In the genomic region with DNA sequence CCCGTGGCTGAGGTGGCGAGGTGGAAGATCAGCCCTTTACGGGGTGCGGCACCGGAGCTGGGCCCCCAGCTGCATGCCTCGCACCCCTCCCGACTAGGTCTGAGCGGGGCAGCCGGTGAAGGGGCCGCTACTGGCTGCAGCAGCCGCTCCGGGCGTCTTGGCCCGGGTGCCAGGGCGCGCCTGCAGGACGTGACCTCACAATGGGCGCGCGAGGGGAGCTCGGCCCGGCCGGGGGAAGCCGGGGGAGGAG, we compare ENCODE assay signal across 8 cellular contexts. TPM values are rescaled to one million over a fixed set of nuclear protein-coding genes. Genes with fewer than 3 reads are reported as not detected.
DNase-seq lines count a peak whose midpoint lies in the region; ATAC-seq and TF ChIP-seq lines count a peak whose summit lies in the region.

No MANE protein-coding gene starts in this region.

- H3K36me3 Mint-ChIP-seq in endodermal cell (ENCODE audit: low read depth), result peaks cover 30% of the 10 kb centered on the region

- TF ChIP-seq CTCF in Panc1 (IDR thresholded peaks at IDR 0.05) (no peak), endodermal cell (conservative IDR thresholded peaks at IDR 0.05) (no peak)

- H3K18ac ChIP-seq in neuronal stem cell (ENCODE audit: low read length), result peak overlapping the region; percentile 35

- POLR2A ChIA-PET in Panc1 (lab: Charles Lee), result interaction anchor here (0.6 kb wide), 1 partner anchor 11 kb away, joined by 3 read pairs; no protein-coding TSS in a partner anchor

- H3K9me3 ChIP-seq in Panc1 (ENCODE audit: control insufficient read depth, insufficient read depth, low read depth, low read length) (no peaks in the 10 kb centered on the region), endodermal cell (ENCODE audit: control insufficient read depth, low read length) (no peaks in the 10 kb centered on the region), neuronal stem cell (replicated peaks in 1 of 2; ENCODE audit: control insufficient read depth in 2 of 2, insufficient read depth in 1 of 2, low read depth in 1 of 2, low read length in 2 of 2) (no peaks in the 10 kb centered on the region)

- H3K9me3 Mint-ChIP-seq in endodermal cell, result no peaks in the 10 kb centered on the region

- peak overlapping the region; percentile 58 for H3K4ac ChIP-seq in neuronal stem cell (ENCODE audit: low read length)

- H3K27me3 Mint-ChIP-seq in endodermal cell (ENCODE audit: insufficient read depth), result no peaks in the 10 kb centered on the region

- ATAC-seq in GM21526 (IDR thresholded peaks at IDR 0.05; ENCODE audit: low FRiP score, unreplicated experiment), result peak; percentile 25
- ATAC-seq in Panc1, result no peak; the same call in 1 of the 2 replicates

- H3K36me3 ChIP-seq in Panc1 (ENCODE audit: control insufficient read depth, insufficient read depth, low read length), result peaks cover 25% of the 10 kb centered on the region
- peaks cover 38% of the 10 kb centered on the region for H3K36me3 ChIP-seq in endodermal cell (ENCODE audit: control insufficient read depth, insufficient read depth, low read length)
- peaks cover 8 to 46% of the 10 kb centered on the region in 2 donors for H3K36me3 ChIP-seq in neuronal stem cell (replicated peaks in 1 of 2; ENCODE audit: control insufficient read depth in 2 of 2, insufficient read depth in 2 of 2, low read length in 2 of 2)

- H3K4me3 Mint-ChIP-seq in endodermal cell, result peak overlapping the region; percentile 81

- H2AK5ac ChIP-seq in neuronal stem cell (ENCODE audit: low read depth, low read length), result peak overlapping the region; percentile 97

- H3K4me1 ChIP-seq in Panc1 (ENCODE audit: control insufficient read depth, insufficient read depth, low read length), result peaks cover 38% of the 10 kb centered on the region
- H3K4me1 ChIP-seq in endodermal cell (ENCODE audit: control insufficient read depth, insufficient read depth, low read length), result no peaks in the 10 kb centered on the region
- H3K4me1 ChIP-seq in neuronal stem cell (ENCODE audit: control insufficient read depth in 2 of 2, insufficient read depth in 1 of 2, low read depth in 1 of 2, low read length in 2 of 2), result peaks cover 8 to 14% of the 10 kb centered on the region in 2 donors

- no TSS peak for BruUV-seq in Panc1 (replicated peaks; lab: Mats Ljungman, UMichigan)

- DNase-seq in AG08396 (ENCODE audit: low spot score) (peak; percentile 70), Panc1 (ENCODE audit: low read depth, low spot score) (no peak), endodermal cell (no peak), neuronal stem cell (ENCODE audit: low spot score) (no peak), NCI-H2107 treated with DMSO at 0.1 percent for 48 hours (lab: John Stamatoyannopoulos, UW; ENCODE audit: unreplicated experiment) (no peak), SIG-M5 (lab: John Stamatoyannopoulos, UW) (no peak), middle frontal gyrus (ENCODE audit: extremely low spot score, low spot score) (no peak)

- H3K9ac ChIP-seq in endodermal cell (ENCODE audit: extremely low read depth, low read length, poor library complexity, severe bottlenecking) (peak overlapping the region; percentile 90), neuronal stem cell (ENCODE audit: low read depth, low read length, poor library complexity) (peak overlapping the region; percentile 98)

- no peak overlapping the region for H2BK15ac ChIP-seq in neuronal stem cell (ENCODE audit: low read length)

- peak overlapping the region; percentile 85 for H3K23ac ChIP-seq in neuronal stem cell (ENCODE audit: low read depth, low read length, poor library complexity)

- peak overlapping the region; percentile 88 for H3K4me2 ChIP-seq in neuronal stem cell (ENCODE audit: insufficient read depth, low read length, poor library complexity, severe bottlenecking)

- intact Hi-C loops in Panc1 (cut with micrococcal nuclease; ENCODE audit: unreplicated experiment), result no loop called here

- peaks cover 17% of the 10 kb centered on the region for H3K79me1 ChIP-seq in neuronal stem cell (ENCODE audit: low read depth, low read length)

- H3K4me3 ChIP-seq in Panc1 (ENCODE audit: low read depth in 2 of 2, low read length in 2 of 2) (peak overlapping the region; percentile 89 to 97), endodermal cell (ENCODE audit: low read length) (peak overlapping the region; percentile 99), neuronal stem cell (ENCODE audit: low read length in 2 of 2) (peak overlapping the region; percentile 97 to 100)

- H2BK5ac ChIP-seq in neuronal stem cell (ENCODE audit: low read length), result peak overlapping the region; percentile 82

- H3K27ac Mint-ChIP-seq in endodermal cell, result peak overlapping the region; percentile 92

- CTCF ChIA-PET in Panc1 (lab: Charles Lee), result no interaction called here

- H3K14ac ChIP-seq in neuronal stem cell (ENCODE audit: low read length), result peak overlapping the region; percentile 84

- H3K27ac ChIP-seq in Panc1 (ENCODE audit: low read length) (peak overlapping the region; percentile 85), endodermal cell (ENCODE audit: low read depth, low read length) (peak overlapping the region; percentile 96), neuronal stem cell (replicated peaks; ENCODE audit: low read length) (peak overlapping the region; percentile 97)

- peak overlapping the region; percentile 95 for H2AFZ ChIP-seq in neuronal stem cell (ENCODE audit: low read length)

- no peak overlapping the region for H4K91ac ChIP-seq in neuronal stem cell (ENCODE audit: low read depth, low read length, poor library complexity)

- H3K27me3 ChIP-seq in Panc1 (ENCODE audit: control insufficient read depth, insufficient read depth, low read length), result no peaks in the 10 kb centered on the region
- H3K27me3 ChIP-seq in endodermal cell (ENCODE audit: control insufficient read depth, insufficient read depth, low read length, poor library complexity, severe bottlenecking), result no peaks in the 10 kb centered on the region
- H3K27me3 ChIP-seq in neuronal stem cell (ENCODE audit: control insufficient read depth in 3 of 3, insufficient read depth in 3 of 3, low read depth in 1 of 3, low read length in 3 of 3), result no peaks in the 10 kb centered on the region

- in situ Hi-C loops in Panc1 (cut with HindIII; ENCODE audit: low pct_unique_long_range_greater_than_20kb, low sequenced_read_pairs), result no loop called here

- 0% methylated on average over 18 to 24 of the region's 24 CpGs for WGBS in endodermal cell (ENCODE audit: insufficient coverage in 1 of 2, insufficient read length in 1 of 2), 2 experiments
- no CpG with 5 or more reads among the region's 24 CpGs for WGBS in neuronal stem cell (ENCODE audit: extremely low coverage in 2 of 2, insufficient read length in 2 of 2, insufficient replicate concordance in 1 of 2), 2 donors

- H2BK120ac ChIP-seq in neuronal stem cell (ENCODE audit: low read depth, low read length), result no peak overlapping the region

- peaks cover 14% of the 10 kb centered on the region for H3K4me1 Mint-ChIP-seq in endodermal cell

- H2BK12ac ChIP-seq in neuronal stem cell (ENCODE audit: low read length), result no peak overlapping the region

- H4K8ac ChIP-seq in neuronal stem cell (ENCODE audit: low read depth, low read length), result no peak overlapping the region

RNA-seq across cellular contexts. Expression of a gene that starts 0.4 kb away (rescaled TPM):
- total RNA-seq in Panc1 (2021; ENCODE audit: unreplicated experiment), result 22.5 TPM
- 9.1 TPM for polyA plus RNA-seq in Panc1 (2012; ENCODE audit: insufficient read length)
- 10 to 100 TPM; 27.6 to 28.1 TPM for total RNA-seq in endodermal cell
- polyA plus RNA-seq in endodermal cell (2013, experiment 1 of 2), result 20.2 TPM
- polyA plus RNA-seq in endodermal cell (2013, experiment 2 of 2), result 20.5 TPM
- 11.7 TPM for polyA plus RNA-seq in neuronal stem cell (2013, experiment 1 of 2)
- polyA plus RNA-seq in neuronal stem cell (2013, experiment 2 of 2), result 11.8 TPM

RNA-seq across cellular contexts. Expression of a gene that starts 0.7 kb away (rescaled TPM):
- total RNA-seq in Panc1 (2021; ENCODE audit: unreplicated experiment) (42.2 TPM), endodermal cell (10 to 100 TPM; 30.1 to 39.8 TPM)
- 34.1 TPM for polyA plus RNA-seq in Panc1 (2012; ENCODE audit: insufficient read length)
- 34.9 TPM for polyA plus RNA-seq in endodermal cell (2013, experiment 1 of 2)
- polyA plus RNA-seq in endodermal cell (2013, experiment 2 of 2), result 38.8 TPM
- 45.8 TPM for polyA plus RNA-seq in neuronal stem cell (2013, experiment 1 of 2)
- polyA plus RNA-seq in neuronal stem cell (2013, experiment 2 of 2), result 47.5 TPM

RNA-seq across cellular contexts. Expression of a gene that starts 33.1 kb away (rescaled TPM):
- total RNA-seq in Panc1 (2021; ENCODE audit: unreplicated experiment), result 22.9 TPM
- polyA plus RNA-seq in Panc1 (2012; ENCODE audit: insufficient read length), result 23.8 TPM
- 1 to 10 TPM; 7.4 to 7.9 TPM for total RNA-seq in endodermal cell
- 4.5 TPM for polyA plus RNA-seq in endodermal cell (2013, experiment 1 of 2)
- polyA plus RNA-seq in endodermal cell (2013, experiment 2 of 2), result 4.1 TPM
- 2.1 TPM for polyA plus RNA-seq in neuronal stem cell (2013, experiment 1 of 2)
- polyA plus RNA-seq in neuronal stem cell (2013, experiment 2 of 2), result 2.2 TPM

RNA-seq across cellular contexts. Expression of a gene that starts 39.4 kb away (rescaled TPM):
- total RNA-seq in Panc1 (2021; ENCODE audit: unreplicated experiment), result 436 TPM
- polyA plus RNA-seq in Panc1 (2012; ENCODE audit: insufficient read length), result 1,631 TPM
- 100 to 1,000 TPM; 602 to 920 TPM for total RNA-seq in endodermal cell
- polyA plus RNA-seq in endodermal cell (2013, experiment 1 of 2), result 1,216 TPM
- polyA plus RNA-seq in endodermal cell (2013, experiment 2 of 2), result 1,012 TPM
- 418 TPM for polyA plus RNA-seq in neuronal stem cell (2013, experiment 1 of 2)
- 412 TPM for polyA plus RNA-seq in neuronal stem cell (2013, experiment 2 of 2)
